In the genomic region with DNA sequence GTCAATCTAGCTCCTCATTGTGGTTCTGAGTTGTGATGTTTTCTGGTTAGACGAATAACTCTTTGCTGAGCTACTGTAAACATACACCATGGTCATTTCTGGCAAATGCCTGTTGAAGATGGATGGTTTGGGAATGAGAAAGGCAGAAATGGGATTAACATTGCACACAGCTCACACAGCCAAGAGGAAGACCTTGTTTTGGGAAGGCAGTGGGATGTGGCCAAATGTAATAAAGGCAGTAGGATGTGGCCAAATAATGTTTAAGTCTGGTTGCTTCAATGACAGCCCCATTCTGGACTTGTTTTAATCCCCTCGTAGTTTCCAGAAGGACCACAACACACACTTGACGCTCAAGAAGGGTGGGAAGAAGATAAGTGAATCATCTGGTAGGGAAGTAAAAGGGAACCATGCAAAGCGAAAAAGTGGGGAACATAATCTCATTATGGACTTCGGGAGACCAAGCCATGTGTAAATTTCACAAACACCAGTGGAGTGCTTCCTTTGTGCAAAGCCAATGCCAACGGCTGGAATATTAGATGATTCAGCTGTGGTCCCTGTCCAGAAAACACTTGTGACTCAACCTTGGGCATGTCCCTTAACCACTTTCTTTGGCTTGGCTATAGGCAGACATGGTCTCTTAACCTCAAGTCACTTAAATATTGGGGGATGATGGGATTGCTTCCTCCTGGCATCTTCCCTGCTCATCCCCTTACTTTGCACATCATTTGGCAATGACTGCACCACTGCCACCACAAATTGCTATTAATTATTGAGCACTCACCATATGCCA, we compare ENCODE assay signal across 13 cellular contexts.
"Had no signal": no experiment of that assay in that cellular context is flagged by ENCODE, and none has a peak within 500 bp of the region (broad histone marks: within the 10 kb centered on the region; RNA-seq: fewer than 3 reads in every experiment).

No MANE protein-coding gene starts in this region.

- ATAC-seq: gastroesophageal sphincter, sciatic nerve had no signal

- DNase-seq: activated CD4-positive, alpha-beta T cell treated with anti-CD3 and anti-CD28 coated beads, Interleukin-2, amount 10 ng/mL, durations not matched to agents 7 days and 5 days; activated CD8-positive, alpha-beta memory T cell treated with anti-CD3 and anti-CD28 coated beads for 24 hours; activated naive CD8-positive, alpha-beta T cell treated with anti-CD3 and anti-CD28 coated beads for 36 hours; brain microvascular endothelial cell; spleen; testis; upper lobe of left lung had no signal

- H3K27me3 ChIP-seq: brain microvascular endothelial cell, spleen, testis, upper lobe of left lung had no signal

- H3K9me3 ChIP-seq: esophagus muscularis mucosa, gastroesophageal sphincter, prostate gland, spleen, testis, upper lobe of left lung had no signal

- H3K36me3 ChIP-seq: brain microvascular endothelial cell, esophagus muscularis mucosa, gastroesophageal sphincter, prostate gland, spleen, upper lobe of left lung had no signal

- H3K4me1 ChIP-seq: esophagus muscularis mucosa, gastroesophageal sphincter, prostate gland, testis, upper lobe of left lung had no signal

- H3K27ac ChIP-seq: brain microvascular endothelial cell, coronary artery, esophagus muscularis mucosa, gastroesophageal sphincter, prostate gland, spleen, testis, upper lobe of left lung had no signal

- H3K4me3 ChIP-seq: coronary artery, esophagus muscularis mucosa, gastroesophageal sphincter, lung, prostate gland, spleen, testis, upper lobe of left lung had no signal
